ENCODE assay signal across 8 cellular contexts in genomic region chr7:89623018-89623672, GRCh38.
DNase-seq lines count a peak whose midpoint lies in the region; ATAC-seq and TF ChIP-seq lines count a peak whose summit lies in the region.

No MANE protein-coding gene starts in this region.

- H3K27me3 Mint-ChIP-seq in type B pancreatic cell = peaks cover 23% of the 10 kb centered on the region

- no peaks in the 10 kb centered on the region for H3K36me3 Mint-ChIP-seq in type B pancreatic cell

- TF ChIP-seq CTCF in type B pancreatic cell (conservative IDR thresholded peaks at IDR 0.05) = peak; percentile 84

- ATAC-seq in GM19025 (IDR thresholded peaks at IDR 0.05; ENCODE audit: low read depth, unreplicated experiment) (peak; percentile 76), HG03103 (IDR thresholded peaks at IDR 0.05; ENCODE audit: low read depth, unreplicated experiment) (peak; percentile 92)

- DNase-seq in DMS114 treated with DMSO at 0.1 percent for 48 hours (lab: John Stamatoyannopoulos, UW; ENCODE audit: unreplicated experiment) = peak; percentile 38
- DNase-seq in NCI-H2107 (lab: John Stamatoyannopoulos, UW) = peak; percentile 11
- DNase-seq in amniotic stem cell (lab: John Stamatoyannopoulos, UW) = peak; percentile 0
- peak; percentile 52 for DNase-seq in iPS-NIHi7 (ENCODE audit: extremely low spot score)
- DNase-seq in type B pancreatic cell (ENCODE audit: extremely low spot score, unreplicated experiment) = no peak
- no peak for DNase-seq in activated gamma-delta T cell treated with Interleukin-2 at 50 U/mL for 16 hours

- peaks cover 5% of the 10 kb centered on the region for H3K9me3 Mint-ChIP-seq in type B pancreatic cell

- no peak overlapping the region for H3K4me3 Mint-ChIP-seq in type B pancreatic cell

- H3K4me1 Mint-ChIP-seq in type B pancreatic cell (ENCODE audit: unreplicated experiment) = peaks cover 4% of the 10 kb centered on the region

- H3K27ac Mint-ChIP-seq in type B pancreatic cell = no peak overlapping the region

Comparison
In these comparisons a context has a peak if more than half of its experiments do, and no peak if none do; other contexts are left out.
1. DNase-seq: peak in DMS114 treated with DMSO at 0.1 percent for 48 hours (single experiment), NCI-H2107 (single experiment), amniotic stem cell (single experiment) and iPS-NIHi7 (single experiment); none in type B pancreatic cell (single experiment) and activated gamma-delta T cell treated with Interleukin-2 at 50 U/mL for 16 hours (single experiment).